8 cellular contexts compared by ENCODE assay signal in genomic region chr22:40463727-40464126, GRCh38.
DNase-seq lines count a peak whose midpoint lies in the region; ATAC-seq lines count a peak whose summit lies in the region.

No MANE protein-coding gene starts in this region.

- peak; percentile 44 for DNase-seq in stimulated activated CD4-positive, alpha-beta T cell treated with anti-CD3 and anti-CD28 coated beads, Interleukin-15, amount 100 ng/mL, for 24 hours
- DNase-seq in stimulated activated CD4-positive, alpha-beta T cell treated with anti-CD3 and anti-CD28 coated beads, Interleukin-12 subunit alpha, Interleukin-12 subunit beta, amount 100 ng/mL, for 4 hours = no peak
- peak; percentile 22 for DNase-seq in activated CD4-positive, alpha-beta T cell treated with anti-CD3 and anti-CD28 coated beads, Interleukin-2, amount 50 U/mL, for 1 hour
- peak; percentile 17 for DNase-seq in germinal center (ENCODE audit: low spot score)
- no peak for DNase-seq in HCEC 1CT
- DNase-seq in AG08395 (ENCODE audit: low spot score) = no peak
- DNase-seq in NCI-H1105 treated with DMSO at 0.1 percent for 48 hours (lab: John Stamatoyannopoulos, UW) = no peak

- ATAC-seq in GM18520 (IDR thresholded peaks at IDR 0.05; ENCODE audit: unreplicated experiment) = no peak

Comparison
In these comparisons a context has a peak if more than half of its experiments do, and no peak if none do; other contexts are left out.
1. DNase-seq: peak in stimulated activated CD4-positive, alpha-beta T cell treated with anti-CD3 and anti-CD28 coated beads, Interleukin-15, amount 100 ng/mL, for 24 hours (single experiment), activated CD4-positive, alpha-beta T cell treated with anti-CD3 and anti-CD28 coated beads, Interleukin-2, amount 50 U/mL, for 1 hour (single experiment) and germinal center (single experiment); none in stimulated activated CD4-positive, alpha-beta T cell treated with anti-CD3 and anti-CD28 coated beads, Interleukin-12 subunit alpha, Interleukin-12 subunit beta, amount 100 ng/mL, for 4 hours (single experiment), HCEC 1CT (single experiment), AG08395 (single experiment) and NCI-H1105 treated with DMSO at 0.1 percent for 48 hours (single experiment).